Comparison of ENCODE assay signal across 8 cellular contexts in genomic region chr2:205885492-205886099, GRCh38.
DNase-seq lines count a peak whose midpoint lies in the region; ATAC-seq, FAIRE-seq and TF ChIP-seq lines count a peak whose summit lies in the region.

No MANE protein-coding gene starts in this region.

- in situ Hi-C loops in HepG2 (cut with HindIII; ENCODE audit: extremely low pct_ligation_motif_present, low pct_unique_long_range_greater_than_20kb): loop anchor here (5.0 to 25.0 kb wide), 2 partner anchors 108 to 1548 kb away; no protein-coding TSS in a partner anchor

- peaks cover 3% of the 10 kb centered on the region for H3K4me1 Mint-ChIP-seq in CD14-positive monocyte

- BruUV-seq in HepG2 (replicated peaks; lab: Mats Ljungman, UMichigan): no TSS peak

- no peaks in the 10 kb centered on the region for H3K4me1 ChIP-seq in HepG2 (ENCODE audit: insufficient read depth, low read length)

- intact Hi-C loops in CD14-positive monocyte (cut with micrococcal nuclease): loop anchor here in 1 of 2 donors (5.0 kb wide), 1 partner anchor 113 kb away; no protein-coding TSS in a partner anchor
- intact Hi-C loops in HepG2 (cut with micrococcal nuclease; ENCODE audit: unreplicated experiment): loop anchor here (1.0 to 2.0 kb wide), 2 partner anchors 109 to 119 kb away; no protein-coding TSS in a partner anchor

- H3K27ac ChIP-seq in HepG2 (ENCODE audit: extremely low read length, insufficient read depth, low read length): no peak overlapping the region

- no peak overlapping the region for H3K9ac ChIP-seq in HepG2 (ENCODE audit: insufficient read depth, low read depth, low read length)

- TF ChIP-seq EP300 in HepG2 (IDR thresholded peaks at IDR 0.05; ENCODE audit: low read depth in 2 of 2, low read length in 2 of 2) (no peak), HepG2 (CRISPR knock-in tag; IDR thresholded peaks at IDR 0.05; ENCODE audit: borderline replicate concordance) (no peak)

- ATAC-seq in GM21447 (IDR thresholded peaks at IDR 0.05; ENCODE audit: unreplicated experiment): peak; percentile 63
- ATAC-seq in HepG2: peak; percentile 99
- no peak for ATAC-seq in HG03159 (IDR thresholded peaks at IDR 0.05; ENCODE audit: unreplicated experiment)

- peaks cover 0 to 3% of the 10 kb centered on the region in 2 experiments; a peak in 1 of 5 replicates for H3K27me3 ChIP-seq in HepG2 (ENCODE audit: control insufficient read depth in 1 of 2, insufficient read depth in 2 of 2, low read length in 2 of 2)

- peaks cover 6 to 9% (median 7%) of the 10 kb centered on the region in 3 donors for H3K27me3 Mint-ChIP-seq in CD14-positive monocyte (ENCODE audit: low read depth in 3 of 3)

- H3K36me3 Mint-ChIP-seq in CD14-positive monocyte: no peaks in the 10 kb centered on the region

- no peaks in the 10 kb centered on the region for H3K9me3 Mint-ChIP-seq in CD14-positive monocyte

- peak; percentile 47 for FAIRE-seq in HepG2 (lab: Jason Lieb, UNC)

- POLR2A ChIA-PET in HepG2 (lab: Yijun Ruan, JAX): no interaction called here

- H3K4me2 ChIP-seq in HepG2 (ENCODE audit: low read depth, low read length): peak overlapping the region; percentile 30; the same call in 1 of the 2 replicates

- WGBS in HepG2 (ENCODE audit: low lambda C conversion rate): 26% methylated on average over 23 of the region's 23 CpGs

- H4K20me1 ChIP-seq in HepG2 (ENCODE audit: insufficient read depth, low read length): no peaks in the 10 kb centered on the region

- H3K4me3 Mint-ChIP-seq in CD14-positive monocyte: no peak overlapping the region

- no peak overlapping the region for H2AFZ ChIP-seq in HepG2 (ENCODE audit: low read length)

- CTCF ChIA-PET in HepG2 (lab: Yijun Ruan, JAX; ENCODE audit: low intra/inter-chr PET ratio, low total read pairs): interaction anchor here (0.8 to 2.2 kb wide), 6 partner anchors 40 to 1626 kb away, joined by 3 to 26 read pairs (median 5); no protein-coding TSS in a partner anchor

- peak; percentile 96 for TF ChIP-seq CTCF in CD14-positive monocyte (IDR thresholded peaks at IDR 0.05)
- peak; percentile 97 for TF ChIP-seq CTCF in HepG2 (CRISPR knock-in tag; IDR thresholded peaks at IDR 0.05)

- no peaks in the 10 kb centered on the region for H3K9me3 ChIP-seq in HepG2 (ENCODE audit: low read length)

- H3K27ac Mint-ChIP-seq in CD14-positive monocyte: no peak overlapping the region

- DNase-seq in CD14-positive monocyte (ENCODE audit: low spot score) (peak; percentile 65), MV-4-11 (lab: John Stamatoyannopoulos, UW) (peak; percentile 63), dedifferentiated amniotic fluid mesenchymal stem cell (ENCODE audit: extremely low spot score) (peak; percentile 81), HepG2 (ENCODE audit: low spot score) (peak; percentile 65)
- peak; percentile 24 to 26 for DNase-seq in activated CD4-positive, alpha-beta T cell treated with anti-CD3 and anti-CD28 coated beads for 4 hours
- DNase-seq in stimulated activated CD4-positive, alpha-beta T cell treated with anti-CD3 and anti-CD28 coated beads, Interleukin-4, amount 100 ng/mL, for 1 hour: peak; percentile 60

- H3K36me3 ChIP-seq in HepG2 (replicated peaks in 1 of 2; ENCODE audit: control insufficient read depth in 1 of 2, insufficient read depth in 2 of 2, low read length in 2 of 2): no peaks in the 10 kb centered on the region

- TF ChIP-seq RAD21 in HepG2 (CRISPR knock-in tag; IDR thresholded peaks at IDR 0.05): peak; percentile 97

- TF ChIP-seq POLR2A in HepG2 (IDR thresholded peaks at IDR 0.05; ENCODE audit: insufficient read depth in 1 of 2, low read depth in 2 of 2, low read length in 2 of 2): no peak

- no peak overlapping the region for H3K4me3 ChIP-seq in HepG2 (replicated peaks in 1 of 3; ENCODE audit: insufficient read depth in 1 of 3, low read depth in 2 of 3, low read length in 3 of 3)

- H3K79me2 ChIP-seq in HepG2 (ENCODE audit: insufficient read depth, low read length): no peaks in the 10 kb centered on the region

TF ChIP-seq in HepG2, 621 proteins besides CTCF, POLR2A, EP300 and RAD21 (continues in another document):
- TF ChIP-seq TBX3 (IDR thresholded peaks at IDR 0.05; ENCODE audit: borderline replicate concordance) (no peak), ZNF251 (CRISPR knock-in tag; IDR thresholded peaks at IDR 0.05) (no peak), TARDBP (CRISPR knock-in tag; IDR thresholded peaks at IDR 0.05) (peak; percentile 54; the same call in 1 of the 2 replicates), HNF1B (CRISPR knock-in tag; IDR thresholded peaks at IDR 0.05) (peak; percentile 41; the same call in 1 of the 2 replicates), PRMT3 (CRISPR knock-in tag; IDR thresholded peaks at IDR 0.05; ENCODE audit: borderline replicate concordance, low read depth) (no peak), BORCS8-MEF2B (CRISPR knock-in tag; IDR thresholded peaks at IDR 0.05) (peak; percentile 80; the same call in 1 of the 2 replicates), ISL2 (CRISPR knock-in tag; IDR thresholded peaks at IDR 0.05) (peak; percentile 35; the same call in 1 of the 2 replicates), ZHX1 (CRISPR knock-in tag; IDR thresholded peaks at IDR 0.05; ENCODE audit: low read depth) (peak; percentile 35; the same call in 1 of the 2 replicates), ZNF572 (CRISPR knock-in tag; IDR thresholded peaks at IDR 0.05) (no peak), TRIM24 (CRISPR knock-in tag; IDR thresholded peaks at IDR 0.05) (0 out of 2 replicates have a peak, but pooled peaks have one; percentile 0), MED1 (CRISPR knock-in tag; IDR thresholded peaks at IDR 0.05) (0 out of 2 replicates have a peak, but pooled peaks have one; percentile 24), ZNF124 (CRISPR knock-in tag; IDR thresholded peaks at IDR 0.05) (0 out of 2 replicates have a peak, but pooled peaks have one; percentile 65), SETDB1 (CRISPR knock-in tag; IDR thresholded peaks at IDR 0.05; ENCODE audit: borderline replicate concordance) (no peak), ZNF580 (CRISPR knock-in tag; IDR thresholded peaks at IDR 0.05; ENCODE audit: borderline replicate concordance, low read depth) (peak; percentile 40; the same call in 1 of the 2 replicates), ZNF292 (CRISPR knock-in tag; IDR thresholded peaks at IDR 0.05; ENCODE audit: borderline replicate concordance, low read depth) (peak; percentile 22; the same call in 1 of the 2 replicates), ZNF501 (CRISPR knock-in tag; IDR thresholded peaks at IDR 0.05) (peak; percentile 48; the same call in 1 of the 2 replicates), BATF2 (CRISPR knock-in tag; IDR thresholded peaks at IDR 0.05) (no peak), NFKB2 (CRISPR knock-in tag; IDR thresholded peaks at IDR 0.05; ENCODE audit: borderline replicate concordance) (peak; percentile 89; the same call in 1 of the 2 replicates), HHEX (CRISPR knock-in tag; IDR thresholded peaks at IDR 0.05) (0 out of 2 replicates have a peak, but pooled peaks have one; percentile 15)

Comparison
In these comparisons a context has a peak if more than half of its experiments do, and no peak if none do; other contexts are left out.
1. DNase-seq: peak in every context shown above with its lines; median percentile 81 in dedifferentiated amniotic fluid mesenchymal stem cell; 65 in CD14-positive monocyte; 65 in HepG2; 63 in MV-4-11; 60 in stimulated activated CD4-positive, alpha-beta T cell treated with anti-CD3 and anti-CD28 coated beads, Interleukin-4, amount 100 ng/mL, for 1 hour; 25 in activated CD4-positive, alpha-beta T cell treated with anti-CD3 and anti-CD28 coated beads for 4 hours.